9 cellular contexts compared by ENCODE assay signal in the genomic region with DNA sequence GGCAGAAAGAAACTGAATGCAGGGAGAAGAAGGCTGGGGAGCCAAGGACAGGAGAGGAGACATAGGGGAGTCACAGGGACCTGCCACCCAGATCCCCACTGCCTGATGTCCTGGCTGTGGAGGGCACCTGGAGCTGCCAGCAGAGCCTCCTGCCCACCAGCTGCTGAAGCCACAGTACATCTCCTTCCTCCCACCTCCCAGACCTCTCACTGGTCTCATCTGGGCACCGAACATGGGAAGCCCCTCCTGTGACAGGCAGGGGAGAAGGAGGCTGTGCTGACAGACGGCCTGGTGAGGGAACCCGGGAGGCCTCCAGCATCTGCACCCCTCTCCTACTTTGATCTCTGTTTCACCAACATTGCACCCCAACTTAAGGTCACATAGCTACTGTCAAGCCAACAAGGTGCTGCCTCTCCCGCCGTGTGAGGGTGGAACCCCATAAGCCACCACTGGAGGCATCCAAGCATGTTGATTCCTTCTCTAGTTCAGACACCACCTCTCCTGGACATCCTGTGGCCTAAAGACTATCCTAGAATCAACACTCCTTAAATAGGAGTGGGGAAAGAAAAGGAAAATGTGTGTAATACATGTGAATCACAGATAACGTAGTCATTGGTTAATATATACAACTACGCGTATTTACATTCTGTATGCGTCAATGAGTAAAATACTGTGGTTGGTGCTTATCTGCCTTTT. TPM values are rescaled to one million over a fixed set of nuclear protein-coding genes. Genes with fewer than 3 reads are reported as not detected.
DNase-seq lines count a peak whose midpoint lies in the region; ATAC-seq and TF ChIP-seq lines count a peak whose summit lies in the region.
"Had no signal": no experiment of that assay in that cellular context is flagged by ENCODE, and none has a peak within 500 bp of the region (broad histone marks: within the 10 kb centered on the region; RNA-seq: fewer than 3 reads in every experiment).

No MANE protein-coding gene starts in this region.

- H3K36me3 Mint-ChIP-seq in activated CD4-positive, alpha-beta memory T cell treated with anti-CD3 and anti-CD28 coated beads, Interleukin-2, amount 10 ng/mL, durations not matched to agents 7 days and 5 days (ENCODE audit: low read depth), result peaks cover 53% of the 10 kb centered on the region

- H3K27me3 Mint-ChIP-seq in activated CD4-positive, alpha-beta memory T cell treated with anti-CD3 and anti-CD28 coated beads, Interleukin-2, amount 10 ng/mL, durations not matched to agents 7 days and 5 days, result no peaks in the 10 kb centered on the region

- TF ChIP-seq EP300 in transverse colon (IDR thresholded peaks at IDR 0.05; ENCODE audit: low read depth), result no peak

- 86 to 91% (median 90%) methylated on average over 8 to 9 of the region's 9 CpGs for WGBS in heart left ventricle, 4 donors
- WGBS in transverse colon (ENCODE audit: low coverage in 1 of 2), 2 donors, result 60 to 68% methylated on average over 6 to 9 of the region's 9 CpGs

- intact Hi-C loops in cardiac septum (cut with DNase I) (loop anchor here (10.0 kb wide), 1 partner anchor 330 kb away; no protein-coding TSS in a partner anchor), heart left ventricle (cut with DNase I) (loop anchor here in 2 of 10 donors (5.0 to 10.0 kb wide), 4 partner anchors 107 to 540 kb away; a partner anchor contains a TSS), left ventricle myocardium inferior (cut with micrococcal nuclease) (no loop called here), transverse colon (cut with DNase I; ENCODE audit: low total_unique reads) (no loop called here)

- peak; percentile 39 for DNase-seq in cardiac septum (ENCODE audit: low spot score)
- DNase-seq in heart left ventricle, result no peak
- DNase-seq in activated CD4-positive, alpha-beta memory T cell treated with anti-CD3 and anti-CD28 coated beads, Interleukin-2, amount 10 ng/mL, durations not matched to agents 7 days and 5 days, result peak; percentile 62
- no peak for DNase-seq in left ventricle myocardium inferior
- DNase-seq in transverse colon, result peak; percentile 14
- no peak for DNase-seq in NCI-H2171 (lab: John Stamatoyannopoulos, UW)
- no peak for DNase-seq in NCI-H1048 (lab: John Stamatoyannopoulos, UW)
- DNase-seq: EL had no signal

- H3K27ac Mint-ChIP-seq in activated CD4-positive, alpha-beta memory T cell treated with anti-CD3 and anti-CD28 coated beads, Interleukin-2, amount 10 ng/mL, durations not matched to agents 7 days and 5 days, result peak overlapping the region; percentile 97

- peak overlapping the region in 1 of 12 donors; percentile 87 for H3K4me3 ChIP-seq in heart left ventricle
- no peak overlapping the region for H3K4me3 ChIP-seq in left ventricle myocardium inferior
- H3K4me3 ChIP-seq in transverse colon, result no peak overlapping the region

- CTCF ChIA-PET in activated CD4-positive, alpha-beta memory T cell treated with anti-CD3 and anti-CD28 coated beads, Interleukin-2, amount 10 ng/mL, durations not matched to agents 7 days and 5 days (lab: Charles Lee), result interaction anchor here (0.7 to 4.6 kb wide), 6 partner anchors 8 to 57 kb away, joined by 3 to 98 read pairs (median 36); a partner anchor contains a TSS

- H3K4me1 ChIP-seq in heart left ventricle (peaks cover 10 to 76% (median 52%) of the 10 kb centered on the region in 12 donors), left ventricle myocardium inferior (peaks cover 66% of the 10 kb centered on the region), transverse colon (peaks cover 39 to 63% (median 53%) of the 10 kb centered on the region in 4 donors)

- POLR2A ChIA-PET in activated CD4-positive, alpha-beta memory T cell treated with anti-CD3 and anti-CD28 coated beads, Interleukin-2, amount 10 ng/mL, durations not matched to agents 7 days and 5 days (lab: Charles Lee), result interaction anchor here (0.7 to 5.1 kb wide), 12 partner anchors 7 to 1122 kb away, joined by 3 to 127 read pairs (median 5); a partner anchor contains a TSS

- ATAC-seq in heart left ventricle (no peak), HG03565 (IDR thresholded peaks at IDR 0.05; ENCODE audit: unreplicated experiment) (no peak)

- no peaks in the 10 kb centered on the region for H3K27me3 ChIP-seq in heart left ventricle
- H3K27me3 ChIP-seq in left ventricle myocardium inferior (ENCODE audit: low read depth), result no peaks in the 10 kb centered on the region
- H3K27me3 ChIP-seq in transverse colon, result no peaks in the 10 kb centered on the region

- H3K4me1 Mint-ChIP-seq in activated CD4-positive, alpha-beta memory T cell treated with anti-CD3 and anti-CD28 coated beads, Interleukin-2, amount 10 ng/mL, durations not matched to agents 7 days and 5 days, result peaks cover 61% of the 10 kb centered on the region

- H3K4me3 Mint-ChIP-seq in activated CD4-positive, alpha-beta memory T cell treated with anti-CD3 and anti-CD28 coated beads, Interleukin-2, amount 10 ng/mL, durations not matched to agents 7 days and 5 days, result peak overlapping the region; percentile 94

- H3K27ac ChIP-seq in heart left ventricle (peak overlapping the region in 5 of 12 donors; percentile 89 to 97 (median 97)), left ventricle myocardium inferior (replicated peaks) (peak overlapping the region; percentile 96), transverse colon (peak overlapping the region; percentile 96 to 99 (median 97))

- TF ChIP-seq POLR2A in heart left ventricle (IDR thresholded peaks at IDR 0.05) (no peak), transverse colon (IDR thresholded peaks at IDR 0.05) (no peak)

- H3K9me3 ChIP-seq in heart left ventricle, result no peaks in the 10 kb centered on the region
- no peaks in the 10 kb centered on the region for H3K9me3 ChIP-seq in left ventricle myocardium inferior (replicated peaks)
- H3K9me3 ChIP-seq in transverse colon, result no peaks in the 10 kb centered on the region

- peaks cover 0 to 12% (median 0%) of the 10 kb centered on the region in 9 donors for H3K36me3 ChIP-seq in heart left ventricle
- peaks cover 5% of the 10 kb centered on the region for H3K36me3 ChIP-seq in left ventricle myocardium inferior
- no peaks in the 10 kb centered on the region for H3K36me3 ChIP-seq in transverse colon

- TF ChIP-seq CTCF in heart left ventricle (IDR thresholded peaks at IDR 0.05), result no peak
- TF ChIP-seq CTCF in left ventricle myocardium inferior (IDR thresholded peaks at IDR 0.05; ENCODE audit: borderline replicate concordance), result no peak
- TF ChIP-seq CTCF in transverse colon (IDR thresholded peaks at IDR 0.05), result no peak

- in situ Hi-C loops in transverse colon (cut with MboI; ENCODE audit: low pct_ligation_motif_present in 1 of 4, low pct_unique_long_range_greater_than_20kb in 1 of 4, low sequenced_read_pairs in 3 of 4), result no loop called here

- no peaks in the 10 kb centered on the region for H3K9me3 Mint-ChIP-seq in activated CD4-positive, alpha-beta memory T cell treated with anti-CD3 and anti-CD28 coated beads, Interleukin-2, amount 10 ng/mL, durations not matched to agents 7 days and 5 days

RNA-seq across cellular contexts. Expression of a gene that starts 3.6 kb away (rescaled TPM):
- total RNA-seq in cardiac septum (73.8 TPM), heart left ventricle (100 to 1,000 TPM in 2 of 9 donors, 10 to 100 TPM in 7; 67.5 to 149 (median 91.0) TPM), left ventricle myocardium inferior (80.1 TPM), transverse colon (100 to 1,000 TPM; 118 to 208 (median 151) TPM)
- 100 to 1,000 TPM in 1 of 2 donors, 10 to 100 TPM in 1; 75.9 to 206 TPM for polyA plus RNA-seq in heart left ventricle
- 100 to 1,000 TPM; 135 to 144 TPM for total RNA-seq in activated CD4-positive, alpha-beta memory T cell treated with anti-CD3 and anti-CD28 coated beads, Interleukin-2, amount 10 ng/mL, durations not matched to agents 7 days and 5 days

RNA-seq across cellular contexts. Expression of a gene that starts 4.6 kb away (rescaled TPM):
- total RNA-seq in cardiac septum (9.7 TPM), heart left ventricle (10 to 100 TPM in 7 of 9 donors, 1 to 10 TPM in 2; 6.7 to 23.9 (median 15.4) TPM), left ventricle myocardium inferior (19.3 TPM), transverse colon (10 to 100 TPM in 1 of 4 donors, 1 to 10 TPM in 3; 3.4 to 10.8 (median 6.2) TPM)
- 1 to 10 TPM; 3.6 to 9.3 TPM for polyA plus RNA-seq in heart left ventricle
- 1 to 10 TPM; 7.9 to 9.3 TPM for total RNA-seq in activated CD4-positive, alpha-beta memory T cell treated with anti-CD3 and anti-CD28 coated beads, Interleukin-2, amount 10 ng/mL, durations not matched to agents 7 days and 5 days

RNA-seq across cellular contexts. Expression of a gene that starts 6.9 kb away (rescaled TPM):
- 8.2 TPM for total RNA-seq in cardiac septum
- total RNA-seq in heart left ventricle, result 10 to 100 TPM in 1 of 9 donors, 1 to 10 TPM in 8; 3.1 to 11.7 (median 5.6) TPM
- polyA plus RNA-seq in heart left ventricle, result 1 to 10 TPM; 2.4 to 4.9 TPM
- total RNA-seq in activated CD4-positive, alpha-beta memory T cell treated with anti-CD3 and anti-CD28 coated beads, Interleukin-2, amount 10 ng/mL, durations not matched to agents 7 days and 5 days, result 10 to 100 TPM; 28.2 to 31.5 TPM
- total RNA-seq in left ventricle myocardium inferior, result 4.0 TPM
- total RNA-seq in transverse colon, result 10 to 100 TPM; 15.1 to 64.0 (median 27.5) TPM

RNA-seq across cellular contexts. Expression of a gene that starts 21.8 kb away (rescaled TPM):
- 24.3 TPM for total RNA-seq in cardiac septum
- total RNA-seq in heart left ventricle, result 10 to 100 TPM; 14.9 to 35.6 (median 21.9) TPM
- 10 to 100 TPM; 17.4 to 39.7 TPM for polyA plus RNA-seq in heart left ventricle
- 10 to 100 TPM; 52.3 to 53.1 TPM for total RNA-seq in activated CD4-positive, alpha-beta memory T cell treated with anti-CD3 and anti-CD28 coated beads, Interleukin-2, amount 10 ng/mL, durations not matched to agents 7 days and 5 days
- total RNA-seq in left ventricle myocardium inferior, result 31.2 TPM
- 100 to 1,000 TPM in 1 of 4 donors, 10 to 100 TPM in 3; 41.9 to 118 (median 48.7) TPM for total RNA-seq in transverse colon

Comparison
In these comparisons a context has a peak if more than half of its experiments do, and no peak if none do; other contexts are left out.
1. DNase-seq: peak in cardiac septum (single experiment), activated CD4-positive, alpha-beta memory T cell treated with anti-CD3 and anti-CD28 coated beads, Interleukin-2, amount 10 ng/mL, durations not matched to agents 7 days and 5 days (single experiment) and transverse colon (single experiment); none in heart left ventricle (0 of 5), left ventricle myocardium inferior (single experiment), NCI-H2171 (single experiment) and NCI-H1048 (single experiment).